In genomic region chr11:76777922-76778321, GRCh38 we compare ENCODE assay signal across 18 cellular contexts.
"Had no signal": no experiment of that assay in that cellular context is flagged by ENCODE, and none has a peak within 500 bp of the region (broad histone marks: within the 10 kb centered on the region; RNA-seq: fewer than 3 reads in every experiment).

No MANE protein-coding gene starts in this region.

- H3K4me3 Mint-ChIP-seq: naive thymus-derived CD8-positive, alpha-beta T cell; stimulated activated naive B cell treated with anti-CD40 and anti-IgM and Interleukin-4, amounts not matched to agents 10 μg/mL and 1 μg/mL and 100 μg/mL, for 72 hours; stimulated activated naive CD8-positive, alpha-beta T cell treated with anti-CD3 and anti-CD28 coated beads, Interleukin-15, amount 100 ng/mL, for 72 hours had no signal

- H3K27ac Mint-ChIP-seq: naive thymus-derived CD8-positive, alpha-beta T cell; stimulated activated naive B cell treated with anti-CD40 and anti-IgM and Interleukin-4, amounts not matched to agents 10 μg/mL and 1 μg/mL and 100 μg/mL, for 72 hours; stimulated activated naive CD8-positive, alpha-beta T cell treated with anti-CD3 and anti-CD28 coated beads, Interleukin-15, amount 100 ng/mL, for 72 hours had no signal

- DNase-seq: caudate nucleus; cortex of kidney; effector memory CD4-positive, alpha-beta T cell; foreskin keratinocyte; head of caudate nucleus; hippocampal formation; left colon; left ventricle myocardium superior; mesendoderm; naive thymus-derived CD8-positive, alpha-beta T cell; psoas muscle; retina; stimulated activated CD4-positive, alpha-beta T cell treated with anti-CD3 and anti-CD28 coated beads, Interleukin-2, amount 100 ng/mL, for 24 hours; stimulated activated CD4-positive, alpha-beta T cell treated with anti-CD3 and anti-CD28 coated beads, Interleukin-4, amount 100 ng/mL, for 4 hours; stimulated activated naive B cell treated with anti-CD40 and anti-IgM and Interleukin-4, amounts not matched to agents 10 μg/mL and 1 μg/mL and 100 μg/mL, for 72 hours; stimulated activated naive CD8-positive, alpha-beta T cell treated with anti-CD3 and anti-CD28 coated beads, Interleukin-15, amount 100 ng/mL, for 72 hours; trophoblast cell had no signal

- ATAC-seq: foreskin keratinocyte; left colon; left ventricle myocardium superior; naive thymus-derived CD8-positive, alpha-beta T cell; psoas muscle; right lobe of liver; stimulated activated naive B cell treated with anti-CD40 and anti-IgM and Interleukin-4, amounts not matched to agents 10 μg/mL and 1 μg/mL and 100 μg/mL, for 72 hours; stimulated activated naive CD8-positive, alpha-beta T cell treated with anti-CD3 and anti-CD28 coated beads, Interleukin-15, amount 100 ng/mL, for 72 hours had no signal
